9 cellular contexts compared by ENCODE assay signal in genomic region chr14:35401422-35401729, GRCh38. TPM values are rescaled to one million over a fixed set of nuclear protein-coding genes. Genes with fewer than 3 reads are reported as not detected.
DNase-seq lines count a peak whose midpoint lies in the region; ATAC-seq and TF ChIP-seq lines count a peak whose summit lies in the region.
"Had no signal": no experiment of that assay in that cellular context is flagged by ENCODE, and none has a peak within 500 bp of the region (broad histone marks: within the 10 kb centered on the region; RNA-seq: fewer than 3 reads in every experiment).

No MANE protein-coding gene starts in this region.

- H3K4ac ChIP-seq in mesenchymal stem cell (ENCODE audit: low read depth in 1 of 2, low read length in 2 of 2): no peak overlapping the region

- peaks cover 10% of the 10 kb centered on the region for H3K79me1 ChIP-seq in mesenchymal stem cell (replicated peaks; ENCODE audit: low read length, poor library complexity, severe bottlenecking)

- peaks cover 35 to 48% of the 10 kb centered on the region in 2 donors for H3K36me3 Mint-ChIP-seq in activated T-cell treated with anti-CD3 and anti-CD28 coated beads, Interleukin-2, amount 50 U/mL, for 72 hours (ENCODE audit: insufficient read depth in 2 of 2)
- peaks cover 38% of the 10 kb centered on the region for H3K36me3 Mint-ChIP-seq in brain

- H2BK15ac ChIP-seq in mesenchymal stem cell (ENCODE audit: low read depth, poor library complexity, severe bottlenecking): no peak overlapping the region

- H3K9me3 ChIP-seq in mesenchymal stem cell (ENCODE audit: control insufficient read depth, low read length) (no peaks in the 10 kb centered on the region), tibial nerve (no peaks in the 10 kb centered on the region)

- no peaks in the 10 kb centered on the region for H3K9me3 Mint-ChIP-seq in activated T-cell treated with anti-CD3 and anti-CD28 coated beads, Interleukin-2, amount 50 U/mL, for 72 hours
- H3K9me3 Mint-ChIP-seq in brain: no peaks in the 10 kb centered on the region

- no peak for DNase-seq in activated T-cell treated with anti-CD3 and anti-CD28 coated beads, Interleukin-2, amount 50 U/mL, for 72 hours
- DNase-seq in activated T-cell treated with anti-CD3 and anti-CD28 coated beads for 4 hours (no peak), mesenchymal stem cell (no peak), tibial nerve (ENCODE audit: low spot score in 2 of 2) (no peak), dedifferentiated amniotic fluid mesenchymal stem cell (ENCODE audit: extremely low spot score) (no peak), SKM-1 (lab: John Stamatoyannopoulos, UW; ENCODE audit: unreplicated experiment) (no peak), sciatic nerve (ENCODE audit: low spot score) (no peak)
- DNase-seq: SHP77 treated with DMSO at 0.1 percent for 48 hours had no signal

- H4K8ac ChIP-seq in mesenchymal stem cell (ENCODE audit: low read length): peak overlapping the region; percentile 55

- no peak overlapping the region for H2BK12ac ChIP-seq in mesenchymal stem cell (ENCODE audit: low read length in 2 of 2)

- peak overlapping the region in 1 of 2 experiments; percentile 63 for H3K14ac ChIP-seq in mesenchymal stem cell (ENCODE audit: low read length in 2 of 2)

- ATAC-seq in activated T-cell treated with anti-CD3 and anti-CD28 coated beads, Interleukin-2, amount 50 U/mL, for 72 hours (replicated peaks in 1 of 2): no peak
- ATAC-seq in sciatic nerve: no peak

- H2AFZ ChIP-seq in mesenchymal stem cell (ENCODE audit: low read depth, low read length): no peak overlapping the region

- peak overlapping the region; percentile 88 for H3K9ac ChIP-seq in mesenchymal stem cell (ENCODE audit: low read length)

- peak overlapping the region; percentile 10 for H3K4me2 ChIP-seq in mesenchymal stem cell (ENCODE audit: low read length, poor library complexity, severe bottlenecking)

- peaks cover 25% of the 10 kb centered on the region for H3K4me1 ChIP-seq in mesenchymal stem cell (ENCODE audit: control insufficient read depth, insufficient read depth, low read depth, low read length)
- H3K4me1 ChIP-seq in tibial nerve: peaks cover 0 to 57% (median 51%) of the 10 kb centered on the region in 4 donors

- H3K4me3 Mint-ChIP-seq in activated T-cell treated with anti-CD3 and anti-CD28 coated beads, Interleukin-2, amount 50 U/mL, for 72 hours: peak overlapping the region; percentile 96 to 97
- H3K4me3 Mint-ChIP-seq in brain: peak overlapping the region in 4 of 5 experiments; percentile 38 to 85 (median 72)

- H3K4me3 ChIP-seq in mesenchymal stem cell (ENCODE audit: insufficient read depth in 1 of 2, low read depth in 1 of 2, low read length in 2 of 2) (peak overlapping the region; percentile 35 to 95), tibial nerve (peak overlapping the region; percentile 69 to 97 (median 90))

- no peaks in the 10 kb centered on the region for H3K27me3 Mint-ChIP-seq in activated T-cell treated with anti-CD3 and anti-CD28 coated beads, Interleukin-2, amount 50 U/mL, for 72 hours (ENCODE audit: low read depth)
- peaks cover 3% of the 10 kb centered on the region for H3K27me3 Mint-ChIP-seq in brain

- intact Hi-C loops in sciatic nerve (cut with DNase I): loop anchor here (5.0 kb wide), 1 partner anchor 64 kb away; no protein-coding TSS in a partner anchor

- peak overlapping the region; percentile 98 for H3K27ac Mint-ChIP-seq in activated T-cell treated with anti-CD3 and anti-CD28 coated beads, Interleukin-2, amount 50 U/mL, for 72 hours
- peak overlapping the region in 1 of 5 experiments; percentile 88 for H3K27ac Mint-ChIP-seq in brain

- H3K36me3 ChIP-seq in mesenchymal stem cell (ENCODE audit: control insufficient read depth in 1 of 2, insufficient read depth in 2 of 2, low read depth in 1 of 2, low read length in 2 of 2) (peaks cover 32 to 42% of the 10 kb centered on the region in 2 experiments), tibial nerve (peaks cover 15 to 54% (median 34%) of the 10 kb centered on the region in 3 donors)

- H2BK120ac ChIP-seq in mesenchymal stem cell (ENCODE audit: low read depth, low read length): no peak overlapping the region

- H3K27me3 ChIP-seq in mesenchymal stem cell (ENCODE audit: control insufficient read depth in 1 of 2, insufficient read depth in 1 of 2, low read length in 2 of 2) (no peaks in the 10 kb centered on the region), tibial nerve (no peaks in the 10 kb centered on the region)

- peak overlapping the region in 1 of 2 experiments; percentile 69 for H3K18ac ChIP-seq in mesenchymal stem cell (ENCODE audit: low read depth in 1 of 2, low read length in 2 of 2)

- no peak for TF ChIP-seq CTCF in brain (conservative IDR thresholded peaks at IDR 0.05)
- TF ChIP-seq CTCF in tibial nerve (IDR thresholded peaks at IDR 0.05): no peak

- H2BK5ac ChIP-seq in mesenchymal stem cell (ENCODE audit: low read depth, low read length, poor library complexity, severe bottlenecking): no peak overlapping the region

- H3K23ac ChIP-seq in mesenchymal stem cell (ENCODE audit: low read length in 2 of 2): no peak overlapping the region

- H2AK5ac ChIP-seq in mesenchymal stem cell (ENCODE audit: low read length, severe bottlenecking): no peak overlapping the region

- 80% methylated on average over 2 of the region's 5 CpGs for WGBS in mesenchymal stem cell
- WGBS in tibial nerve, 2 donors: 65 to 69% methylated on average over 5 of the region's 5 CpGs

- peaks cover 71% of the 10 kb centered on the region for H3K4me1 Mint-ChIP-seq in activated T-cell treated with anti-CD3 and anti-CD28 coated beads, Interleukin-2, amount 50 U/mL, for 72 hours (ENCODE audit: low read depth)
- peaks cover 41% of the 10 kb centered on the region for H3K4me1 Mint-ChIP-seq in brain

- TF ChIP-seq POLR2A in tibial nerve (IDR thresholded peaks at IDR 0.05): no peak

- TF ChIP-seq EP300 in tibial nerve (IDR thresholded peaks at IDR 0.05): no peak

- H3K27ac ChIP-seq in mesenchymal stem cell (ENCODE audit: low read length, poor library complexity, severe bottlenecking) (no peak overlapping the region), tibial nerve (peak overlapping the region; percentile 92 to 100 (median 96))

- peak overlapping the region; percentile 21 for H4K91ac ChIP-seq in mesenchymal stem cell (ENCODE audit: low read length)

RNA-seq across cellular contexts. Expression of gene NFKBIA, which starts 3.2 kb away (rescaled TPM):
- total RNA-seq in activated T-cell treated with anti-CD3 and anti-CD28 coated beads, Interleukin-2, amount 50 U/mL, for 72 hours: 100 to 1,000 TPM; 391 to 596 TPM
- 50.4 TPM for polyA plus RNA-seq in brain (ENCODE audit: insufficient read depth, low read depth, low replicate concordance)
- 80.0 TPM for polyA plus RNA-seq in mesenchymal stem cell (2013, experiment 1 of 2)
- 75.3 TPM for polyA plus RNA-seq in mesenchymal stem cell (2013, experiment 2 of 2)
- total RNA-seq in tibial nerve (1,000 to 10,000 TPM in 1 of 4 donors, 100 to 1,000 TPM in 3; 631 to 1,165 (median 930) TPM), sciatic nerve (177 TPM)
